In the genomic region with DNA sequence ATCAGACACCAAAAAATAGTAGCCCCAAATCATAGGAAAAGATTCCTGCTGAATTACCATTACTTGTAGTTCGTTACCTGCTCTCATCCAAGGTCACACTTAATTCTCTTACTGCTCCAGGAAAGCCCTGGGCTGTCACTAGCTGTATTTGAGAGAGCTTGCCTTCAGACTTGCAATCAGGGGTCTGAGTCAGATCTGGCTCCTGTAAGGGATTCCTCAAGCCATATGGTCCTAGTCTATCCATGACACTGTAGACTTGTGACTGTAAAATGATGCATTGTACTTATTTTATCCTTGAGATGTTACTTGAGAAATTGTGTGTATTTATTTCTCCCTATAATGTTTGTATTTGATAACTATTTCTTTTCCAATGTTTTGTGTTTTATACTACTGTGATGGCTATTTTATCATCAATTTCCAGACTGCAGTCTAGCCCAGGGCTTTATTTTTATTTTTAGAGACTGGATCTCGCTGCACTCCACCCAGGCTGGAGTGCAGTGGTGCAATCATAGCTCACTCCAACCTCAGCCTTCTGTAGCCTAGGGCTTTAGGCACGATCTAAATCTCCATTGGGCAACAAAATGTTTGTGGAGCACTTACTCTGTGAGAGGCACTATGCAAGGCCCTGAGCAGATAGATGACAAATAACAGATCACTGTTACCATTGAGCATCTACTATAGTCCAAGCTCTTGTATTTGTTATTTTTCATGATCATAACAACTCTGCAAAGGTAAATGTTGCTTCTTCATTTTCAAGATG, we compare ENCODE assay signal across 22 cellular contexts. TPM values are rescaled to one million over a fixed set of nuclear protein-coding genes. Genes with fewer than 3 reads are reported as not detected.
DNase-seq lines count a peak whose midpoint lies in the region; ATAC-seq and TF ChIP-seq lines count a peak whose summit lies in the region.
"Had no signal": no experiment of that assay in that cellular context is flagged by ENCODE, and none has a peak within 500 bp of the region (broad histone marks: within the 10 kb centered on the region; RNA-seq: fewer than 3 reads in every experiment).

No MANE protein-coding gene starts in this region.

- H3K9me3 ChIP-seq in GM23248 (ENCODE audit: low read depth) (no peaks in the 10 kb centered on the region), adipocyte (ENCODE audit: control insufficient read depth, low read length) (no peaks in the 10 kb centered on the region), trophoblast cell (ENCODE audit: insufficient read depth, low read depth, low read length) (no peaks in the 10 kb centered on the region)
- H3K9me3 ChIP-seq: A549; BE2C; BLaER1 treated with 17β-estradiol and CSF1 and Interleukin-3, amounts not matched to agents 10 nM and 100 nM had no signal

- whole genome bisulfite sequencing in GM23248 (ENCODE audit: low coverage in 1 of 2, low lambda C conversion rate in 2 of 2, missing lambda C conversion rate in 2 of 2), 2 experiments = 50 to 51% methylated on average over 3 of the region's 3 CpGs
- WGBS in trophoblast cell (ENCODE audit: extremely low coverage, insufficient coverage, insufficient read length) = no CpG with 5 or more reads among the region's 3 CpGs

- no peaks in the 10 kb centered on the region for H3K36me3 Mint-ChIP-seq in T-helper 2 cell treated with Interferon-gamma antibody and Interleukin-4, amounts not matched to agents 5 μg/mL and 100 μg/mL, for 36 hours (ENCODE audit: low read depth)
- H3K36me3 Mint-ChIP-seq: CD14-positive monocyte; CD8-positive, alpha-beta memory T cell had no signal

- no peak overlapping the region for H3K18ac ChIP-seq in trophoblast cell (ENCODE audit: low read length)

- peaks cover 5% of the 10 kb centered on the region for H3K4me1 Mint-ChIP-seq in T-helper 2 cell treated with Interferon-gamma antibody and Interleukin-4, amounts not matched to agents 5 μg/mL and 100 μg/mL, for 36 hours (ENCODE audit: low read depth)

- H3K4ac ChIP-seq in trophoblast cell (ENCODE audit: low read depth, low read length) = no peak overlapping the region

- no peak overlapping the region for H4K8ac ChIP-seq in trophoblast cell (ENCODE audit: low read depth, low read length)

- H3K4me1 ChIP-seq in GM23248 (ENCODE audit: insufficient read depth) = 0 out of 2 replicates have a peak, but pooled peaks cover 5% of the 10 kb centered on the region
- H3K4me1 ChIP-seq in adipocyte (ENCODE audit: control insufficient read depth, insufficient read depth, low read length) = no peaks in the 10 kb centered on the region
- peaks cover 0 to 2% of the 10 kb centered on the region in 2 experiments for H3K4me1 ChIP-seq in trophoblast cell (ENCODE audit: control insufficient read depth in 1 of 2, insufficient read depth in 2 of 2, low read length in 2 of 2)
- H3K4me1 ChIP-seq: A549 had no signal

- H2BK120ac ChIP-seq in trophoblast cell (ENCODE audit: insufficient read depth, low read length, poor library complexity) = no peak overlapping the region

- no peak overlapping the region for H3K4me3 Mint-ChIP-seq in T-helper 2 cell treated with Interferon-gamma antibody and Interleukin-4, amounts not matched to agents 5 μg/mL and 100 μg/mL, for 36 hours
- H3K4me3 Mint-ChIP-seq: CD14-positive monocyte; CD4-positive, alpha-beta T cell; GM23338; H9 had no signal

- H2AK5ac ChIP-seq in trophoblast cell (ENCODE audit: low read length) = no peak overlapping the region

- no peak overlapping the region for H2BK5ac ChIP-seq in trophoblast cell (ENCODE audit: low read depth, low read length, poor library complexity)

- H3K4me2 ChIP-seq in GM23248 (ENCODE audit: unreplicated experiment) = no peak overlapping the region
- no peak overlapping the region for H3K4me2 ChIP-seq in trophoblast cell (ENCODE audit: low read length)
- H3K4me2 ChIP-seq: A549; BLaER1 treated with 17β-estradiol and CSF1 and Interleukin-3, amounts not matched to agents 10 nM and 100 nM; GM23338 had no signal

- H3K14ac ChIP-seq in trophoblast cell (ENCODE audit: low read length) = no peak overlapping the region

- H3K27me3 ChIP-seq in GM23248 (replicated peaks; ENCODE audit: insufficient read depth) (no peaks in the 10 kb centered on the region), adipocyte (replicated peaks; ENCODE audit: control insufficient read depth, insufficient read depth, low read length) (no peaks in the 10 kb centered on the region), trophoblast cell (ENCODE audit: insufficient read depth, low read length) (no peaks in the 10 kb centered on the region)
- H3K27me3 ChIP-seq: BE2C; BLaER1 treated with 17β-estradiol and CSF1 and Interleukin-3, amounts not matched to agents 10 nM and 100 nM had no signal

- H3K9ac ChIP-seq in GM23248 (no peak overlapping the region), adipocyte (ENCODE audit: low read length) (no peak overlapping the region), trophoblast cell (ENCODE audit: low read length) (no peak overlapping the region)
- H3K9ac ChIP-seq: BLaER1 treated with 17β-estradiol and CSF1 and Interleukin-3, amounts not matched to agents 10 nM and 100 nM had no signal

- no peak overlapping the region for H3K27ac Mint-ChIP-seq in T-helper 2 cell treated with Interferon-gamma antibody and Interleukin-4, amounts not matched to agents 5 μg/mL and 100 μg/mL, for 36 hours
- H3K27ac Mint-ChIP-seq: CD14-positive monocyte; CD4-positive, alpha-beta T cell; CD8-positive, alpha-beta memory T cell; GM23338; H9 had no signal

- H3K36me3 ChIP-seq in GM23248 (ENCODE audit: low read depth) = no peaks in the 10 kb centered on the region
- no peaks in the 10 kb centered on the region for H3K36me3 ChIP-seq in adipocyte (ENCODE audit: control insufficient read depth, insufficient read depth, low read length, severe bottlenecking)
- H3K36me3 ChIP-seq in trophoblast cell (ENCODE audit: control insufficient read depth in 1 of 2, insufficient read depth in 2 of 2, low read length in 2 of 2) = no peaks in the 10 kb centered on the region
- H3K36me3 ChIP-seq: BE2C; BLaER1 treated with 17β-estradiol and CSF1 and Interleukin-3, amounts not matched to agents 10 nM and 100 nM had no signal

- DNase-seq in GM23248 (peak; percentile 20), adipocyte (ENCODE audit: low read depth) (peak; percentile 12), fibroblast of villous mesenchyme (ENCODE audit: low read depth) (peak; percentile 18), trophoblast cell (peak; percentile 52 to 80)
- DNase-seq in T-helper 2 cell treated with Interferon-gamma antibody and Interleukin-4, amounts not matched to agents 5 μg/mL and 100 μg/mL, for 36 hours (ENCODE audit: low spot score) = no peak
- DNase-seq: 8988T; ACHN; AML-193; BE2C; CD4-positive, alpha-beta T cell; CD8-positive, alpha-beta memory T cell; DMS153; DND-41; H9 had no signal

- H3F3A ChIP-seq in GM23248 (ENCODE audit: insufficient read depth) = no peaks in the 10 kb centered on the region

- no peak overlapping the region for H4K91ac ChIP-seq in trophoblast cell (ENCODE audit: low read depth, low read length)

- H2AFZ ChIP-seq in GM23248 = no peak overlapping the region
- no peak overlapping the region for H2AFZ ChIP-seq in trophoblast cell (ENCODE audit: insufficient read depth, low read length, poor library complexity)
- H2AFZ ChIP-seq: GM23338 had no signal

- ATAC-seq in HG03135 (IDR thresholded peaks at IDR 0.05; ENCODE audit: unreplicated experiment) (no peak), HG03025 (IDR thresholded peaks at IDR 0.05; ENCODE audit: low FRiP score, unreplicated experiment) (no peak)
- ATAC-seq: A549, GM23338, HCT116 had no signal

- no peaks in the 10 kb centered on the region for H3K9me2 ChIP-seq in GM23248 (ENCODE audit: insufficient read depth)

- no peak overlapping the region for H2BK12ac ChIP-seq in trophoblast cell (ENCODE audit: low read length)

- no peak overlapping the region for H3K27ac ChIP-seq in GM23248
- no peak overlapping the region for H3K27ac ChIP-seq in trophoblast cell (ENCODE audit: low read depth, low read length)
- H3K27ac ChIP-seq: A549; BLaER1 treated with 17β-estradiol and CSF1 and Interleukin-3, amounts not matched to agents 10 nM and 100 nM had no signal

- no peaks in the 10 kb centered on the region for H3K79me2 ChIP-seq in GM23248 (ENCODE audit: insufficient read depth)
- H3K79me2 ChIP-seq in trophoblast cell (ENCODE audit: control insufficient read depth, insufficient read depth, low read length, poor library complexity) = peaks cover under 1% of the 10 kb centered on the region

- H3K27me3 Mint-ChIP-seq in T-helper 2 cell treated with Interferon-gamma antibody and Interleukin-4, amounts not matched to agents 5 μg/mL and 100 μg/mL, for 36 hours (ENCODE audit: low read depth) = peaks cover 3% of the 10 kb centered on the region
- H3K27me3 Mint-ChIP-seq: CD4-positive, alpha-beta T cell had no signal

- in situ Hi-C loops in GM23248 (cut with MboI) = no loop called here

- H3K23ac ChIP-seq in trophoblast cell (ENCODE audit: low read length) = no peak overlapping the region

- H3K4me3 ChIP-seq in GM23248 (no peak overlapping the region), adipocyte (ENCODE audit: low read length) (no peak overlapping the region), fibroblast of villous mesenchyme (ENCODE audit: low read depth, low read length) (no peak overlapping the region), trophoblast cell (ENCODE audit: low read depth, low read length) (no peak overlapping the region)
- H3K4me3 ChIP-seq: A549; BLaER1 treated with 17β-estradiol and CSF1 and Interleukin-3, amounts not matched to agents 10 nM and 100 nM; GM23338 had no signal

- no peaks in the 10 kb centered on the region for H3K9me3 Mint-ChIP-seq in T-helper 2 cell treated with Interferon-gamma antibody and Interleukin-4, amounts not matched to agents 5 μg/mL and 100 μg/mL, for 36 hours
- H3K9me3 Mint-ChIP-seq: CD14-positive monocyte; CD4-positive, alpha-beta T cell; CD8-positive, alpha-beta memory T cell; GM23338; H9 had no signal

- H3K79me1 ChIP-seq in trophoblast cell (ENCODE audit: low read length) = peaks cover 4% of the 10 kb centered on the region

- no peak for TF ChIP-seq CTCF in fibroblast of villous mesenchyme (IDR thresholded peaks at IDR 0.05; ENCODE audit: insufficient read depth, low read depth, low read length)

- H4K12ac ChIP-seq in trophoblast cell (ENCODE audit: low read depth, low read length) = no peak overlapping the region

- no peaks in the 10 kb centered on the region for H4K20me1 ChIP-seq in GM23248 (ENCODE audit: insufficient read depth)
- H4K20me1 ChIP-seq: BLaER1 treated with 17β-estradiol and CSF1 and Interleukin-3, amounts not matched to agents 10 nM and 100 nM had no signal

RNA-seq across cellular contexts. Expression of gene ERVMER34-1, which starts 24.2 kb away (rescaled TPM):
- total RNA-seq in GM23248 (2014; rRNA removed; shearing (Covaris generic)) = not detected in 2 replicates
- polyA plus RNA-seq in GM23248 (2016; fragmentation: Nextera tagmentation; extraction: Ambion mirVana) = not detected in 2 replicates
- total RNA-seq in fibroblast of villous mesenchyme = under 0.01 and 0.32 TPM in 2 replicates
- 2.9 and 3.0 TPM in 2 replicates for polyA plus RNA-seq in trophoblast cell (2013)
- total RNA-seq: CD4-positive, alpha-beta T cell; H4 had no signal
- polyA plus RNA-seq: CD14-positive monocyte; CD8-positive, alpha-beta memory T cell had no signal
